In genomic region chr19:555474-555808, GRCh38 we compare ENCODE assay signal across 16 cellular contexts. TPM values are rescaled to one million over a fixed set of nuclear protein-coding genes. Genes with fewer than 3 reads are reported as not detected.
"Had no signal": no experiment of that assay in that cellular context is flagged by ENCODE, and none has a peak within 500 bp of the region (broad histone marks: within the 10 kb centered on the region; RNA-seq: fewer than 3 reads in every experiment).

No MANE protein-coding gene starts in this region.

- H3K4me1 ChIP-seq: foreskin keratinocyte had no signal

- H3K27me3 ChIP-seq: hepatocyte, vagina had no signal

- H3K36me3 ChIP-seq: lower lobe of right lung, neural progenitor cell, vagina had no signal

- H3K9ac ChIP-seq: neural progenitor cell had no signal

- ATAC-seq: foreskin keratinocyte had no signal

- DNase-seq: activated CD4-positive, alpha-beta T cell treated with anti-CD3 and anti-CD28 coated beads for 1 hour; activated CD4-positive, alpha-beta T cell treated with anti-CD3 and anti-CD28 coated beads, Interleukin-2, amount 50 U/mL, for 1 hour; activated T-cell treated with anti-CD3 and anti-CD28 coated beads, Interleukin-2, amount 50 U/mL, for 1 hour; effector memory CD4-positive, alpha-beta T cell; foreskin keratinocyte; stimulated activated CD4-positive, alpha-beta T cell treated with anti-CD3 and anti-CD28 coated beads, Interleukin-2, amount 100 ng/mL, for 48 hours; stimulated activated naive B cell treated with anti-CD40 and anti-IgM and Interleukin-4, amounts not matched to agents 10 μg/mL and 1 μg/mL and 100 μg/mL, for 72 hours; T-helper 9 cell had no signal

- H3K27ac ChIP-seq: foreskin keratinocyte, hepatocyte, neural progenitor cell, vagina had no signal

- H3K9me3 ChIP-seq: lower lobe of right lung, vagina had no signal

- H3K4me3 ChIP-seq: hepatocyte, lower lobe of right lung, neural progenitor cell, vagina had no signal

RNA-seq across cellular contexts. Expression of gene GZMM, which starts 11.6 kb away (rescaled TPM):
- total RNA-seq: dermis microvascular lymphatic vessel endothelial cell, foreskin keratinocyte, glomerular endothelial cell, hepatocyte, renal cortical epithelial cell, temporal lobe, vagina had no signal
- polyA plus RNA-seq: hepatocyte had no signal
